Comparison of ENCODE assay signal across 28 cellular contexts in genomic region chr21:15968911-15969310, GRCh38.
"Had no signal": no experiment of that assay in that cellular context is flagged by ENCODE, and none has a peak within 500 bp of the region (broad histone marks: within the 10 kb centered on the region; RNA-seq: fewer than 3 reads in every experiment).

No MANE protein-coding gene starts in this region.

- H3K4me3 ChIP-seq: adrenal gland, MG63, SJSA1 had no signal

- H3K9me3 Mint-ChIP-seq: activated CD4-positive, alpha-beta T cell treated with anti-CD3 and anti-CD28 coated beads, Interleukin-2, amount 10 ng/mL, durations not matched to agents 7 days and 5 days; activated naive CD4-positive, alpha-beta T cell treated with anti-CD3 and anti-CD28 coated beads for 36 hours; activated naive CD4-positive, alpha-beta T cell treated with anti-CD3 and anti-CD28 coated beads, Interleukin-2, amount 50 U/mL, for 72 hours; activated T-cell treated with anti-CD3 and anti-CD28 coated beads, Interleukin-2, amount 50 U/mL, for 4 hours; activated T-helper 1 cell treated with anti-CD3 and anti-CD28 coated beads, Interleukin-12 subunit alpha, Interleukin-12 subunit beta, Interleukin-2, Interleukin-4 antibody, amounts not matched to agents 30 ng/mL and 10 ng/mL and 1 ng/mL, durations not matched to agents 14 hours and 24 hours and 36 hours; T-helper 1 cell treated with Interleukin-12 subunit alpha and Interleukin-12 subunit beta and Interleukin-4 antibody, amounts not matched to agents 30 μg/mL and 1 μg/mL, for 36 hours; T-helper 2 cell treated with Interferon-gamma antibody and Interleukin-4, amounts not matched to agents 5 μg/mL and 100 μg/mL, for 36 hours had no signal

- H3K4me3 Mint-ChIP-seq: activated CD4-positive, alpha-beta T cell treated with anti-CD3 and anti-CD28 coated beads, Interleukin-2, amount 10 ng/mL, durations not matched to agents 7 days and 5 days; activated naive CD4-positive, alpha-beta T cell treated with anti-CD3 and anti-CD28 coated beads for 36 hours; activated T-cell treated with anti-CD3 and anti-CD28 coated beads, Interleukin-2, amount 50 U/mL, for 4 hours; activated T-helper 1 cell treated with anti-CD3 and anti-CD28 coated beads, Interleukin-12 subunit alpha, Interleukin-12 subunit beta, Interleukin-2, Interleukin-4 antibody, amounts not matched to agents 30 ng/mL and 10 ng/mL and 1 ng/mL, durations not matched to agents 14 hours and 24 hours and 36 hours; brain; T-helper 1 cell treated with Interleukin-12 subunit alpha and Interleukin-12 subunit beta and Interleukin-4 antibody, amounts not matched to agents 30 μg/mL and 1 μg/mL, for 36 hours; T-helper 2 cell treated with Interferon-gamma antibody and Interleukin-4, amounts not matched to agents 5 μg/mL and 100 μg/mL, for 36 hours had no signal

- DNase-seq: activated CD4-positive, alpha-beta T cell treated with anti-CD3 and anti-CD28 coated beads, Interleukin-2, amount 10 ng/mL, durations not matched to agents 7 days and 5 days; activated CD4-positive, alpha-beta T cell treated with anti-CD3 and anti-CD28 coated beads, Interleukin-2, amount 50 U/mL, for 48 hours; activated CD8-positive, alpha-beta memory T cell treated with anti-CD3 and anti-CD28 coated beads, Interleukin-2, amount 50 U/mL, for 4 hours; activated gamma-delta T cell treated with Interleukin-2 at 50 U/mL for 16 hours; activated naive CD4-positive, alpha-beta T cell treated with anti-CD3 and anti-CD28 coated beads for 36 hours; activated T-cell treated with anti-CD3 and anti-CD28 coated beads for 4 hours; activated T-cell treated with anti-CD3 and anti-CD28 coated beads, Interleukin-2, amount 50 U/mL, for 4 hours; adrenal gland; caudate nucleus; Kasumi-1; KG1; MG63; NCI-H1048; NCI-H1105 treated with DMSO at 0.1 percent for 48 hours; NCI-H1436; NCI-H1694; NCI-H1930; NCI-H345; NCI-H524 treated with DMSO at 0.1 percent for 48 hours; RPMI8226; SHP77 treated with DMSO at 0.1 percent for 48 hours; SK-N-SH had no signal

- H3K27me3 ChIP-seq: adrenal gland, MG63, SJSA1 had no signal

- H3K9me3 ChIP-seq: adrenal gland, MG63, SJSA1, SK-N-SH had no signal

- H3K4me1 ChIP-seq: adrenal gland had no signal

- H3K27ac Mint-ChIP-seq: activated CD4-positive, alpha-beta T cell treated with anti-CD3 and anti-CD28 coated beads, Interleukin-2, amount 10 ng/mL, durations not matched to agents 7 days and 5 days; activated naive CD4-positive, alpha-beta T cell treated with anti-CD3 and anti-CD28 coated beads for 36 hours; activated naive CD4-positive, alpha-beta T cell treated with anti-CD3 and anti-CD28 coated beads, Interleukin-2, amount 50 U/mL, for 72 hours; activated T-helper 1 cell treated with anti-CD3 and anti-CD28 coated beads, Interleukin-12 subunit alpha, Interleukin-12 subunit beta, Interleukin-2, Interleukin-4 antibody, amounts not matched to agents 30 ng/mL and 10 ng/mL and 1 ng/mL, durations not matched to agents 14 hours and 24 hours and 36 hours; brain; T-helper 1 cell treated with Interleukin-12 subunit alpha and Interleukin-12 subunit beta and Interleukin-4 antibody, amounts not matched to agents 30 μg/mL and 1 μg/mL, for 36 hours; T-helper 2 cell treated with Interferon-gamma antibody and Interleukin-4, amounts not matched to agents 5 μg/mL and 100 μg/mL, for 36 hours had no signal

- H3K27ac ChIP-seq: adrenal gland, SJSA1 had no signal

- H3K9ac ChIP-seq: SK-N-SH had no signal

- H3K4me1 Mint-ChIP-seq: activated CD4-positive, alpha-beta T cell treated with anti-CD3 and anti-CD28 coated beads, Interleukin-2, amount 10 ng/mL, durations not matched to agents 7 days and 5 days had no signal

- H3K36me3 Mint-ChIP-seq: activated naive CD4-positive, alpha-beta T cell treated with anti-CD3 and anti-CD28 coated beads, Interleukin-2, amount 50 U/mL, for 72 hours; brain had no signal

- H3K36me3 ChIP-seq: adrenal gland, MG63, SJSA1 had no signal

- H3K4me2 ChIP-seq: SK-N-SH had no signal

- H3K27me3 Mint-ChIP-seq: activated CD4-positive, alpha-beta T cell treated with anti-CD3 and anti-CD28 coated beads, Interleukin-2, amount 10 ng/mL, durations not matched to agents 7 days and 5 days; brain had no signal
